Comparison of ENCODE assay signal across 31 cellular contexts in the genomic region with DNA sequence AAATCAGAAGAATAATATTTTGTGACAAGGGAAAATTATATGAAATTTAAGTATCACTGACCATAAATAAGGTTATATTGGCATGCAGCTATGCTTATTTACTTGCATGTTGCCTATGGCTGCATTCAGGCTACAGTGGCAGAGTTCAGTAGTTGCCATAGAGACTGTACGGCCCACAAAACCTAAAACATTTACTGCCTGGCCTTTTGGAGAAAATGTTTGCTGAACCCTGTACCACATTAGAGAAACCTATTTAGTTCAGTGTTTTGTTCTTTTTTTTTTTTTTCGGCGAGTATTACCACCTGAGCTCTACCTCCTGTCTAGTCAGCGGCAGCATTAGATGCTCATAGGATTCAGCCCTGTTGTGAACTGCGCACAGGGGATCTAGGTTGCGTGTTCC.
"Had no signal": no experiment of that assay in that cellular context is flagged by ENCODE, and none has a peak within 500 bp of the region (broad histone marks: within the 10 kb centered on the region; RNA-seq: fewer than 3 reads in every experiment).

No MANE protein-coding gene starts in this region.

- H3K27me3 ChIP-seq: SJSA1 had no signal

- H3K4me3 ChIP-seq: SJSA1 had no signal

- H3K9me3 ChIP-seq: SJSA1 had no signal

- H3K27ac Mint-ChIP-seq: activated CD8-positive, alpha-beta T cell treated with anti-CD3 and anti-CD28 coated beads for 36 hours; activated naive CD4-positive, alpha-beta T cell treated with anti-CD3 and anti-CD28 coated beads for 36 hours; activated naive CD8-positive, alpha-beta T cell; activated naive CD8-positive, alpha-beta T cell treated with anti-CD3 and anti-CD28 coated beads, Interleukin-2, amount 50 U/mL, for 24 hours; activated T-cell treated with anti-CD3 and anti-CD28 coated beads, Interleukin-2, amount 50 U/mL, for 24 hours had no signal

- DNase-seq: activated CD4-positive, alpha-beta T cell treated with anti-CD3 and anti-CD28 coated beads for 1 hour; activated CD4-positive, alpha-beta T cell treated with anti-CD3 and anti-CD28 coated beads for 48 hours; activated CD4-positive, CD25-positive, alpha-beta regulatory T cell; activated CD8-positive, alpha-beta T cell treated with anti-CD3 and anti-CD28 coated beads for 36 hours; activated gamma-delta T cell treated with Interleukin-2 at 50 U/mL for 16 hours; activated naive CD4-positive, alpha-beta T cell treated with anti-CD3 and anti-CD28 coated beads for 36 hours; activated naive CD8-positive, alpha-beta T cell treated with anti-CD3 and anti-CD28 coated beads, Interleukin-2, amount 50 U/mL, for 24 hours; activated T-cell treated with anti-CD3 and anti-CD28 coated beads, Interleukin-2, amount 50 U/mL, for 24 hours; anterior cingulate cortex; caudate nucleus; cerebellar nuclear complex; MM.1S; MV-4-11; NCI-H1092; NCI-H1436 treated with DMSO at 0.1 percent for 48 hours; NCI-H1694 treated with DMSO at 0.1 percent for 48 hours; NCI-H2029; NCI-H446; NCI-H510A treated with DMSO at 0.1 percent for 48 hours; NCI-H526 treated with DMSO at 0.1 percent for 48 hours; NCI-H82; RPMI8226; SHP77 treated with DMSO at 0.1 percent for 48 hours; SW 1271; T1000; WERI-Rb-1 had no signal

- ATAC-seq: activated CD8-positive, alpha-beta T cell treated with anti-CD3 and anti-CD28 coated beads for 36 hours; activated naive CD8-positive, alpha-beta T cell treated with anti-CD3 and anti-CD28 coated beads, Interleukin-2, amount 50 U/mL, for 24 hours; Panc1 had no signal

- H3K9ac ChIP-seq: KMS-11 had no signal

- H3K36me3 ChIP-seq: WERI-Rb-1 had no signal

- H3K27ac ChIP-seq: KMS-11, SJSA1, WERI-Rb-1 had no signal

- H3K9me3 Mint-ChIP-seq: activated CD8-positive, alpha-beta T cell treated with anti-CD3 and anti-CD28 coated beads for 36 hours; activated naive CD4-positive, alpha-beta T cell treated with anti-CD3 and anti-CD28 coated beads for 36 hours; activated naive CD8-positive, alpha-beta T cell treated with anti-CD3 and anti-CD28 coated beads, Interleukin-2, amount 50 U/mL, for 24 hours; activated T-cell treated with anti-CD3 and anti-CD28 coated beads, Interleukin-2, amount 50 U/mL, for 24 hours had no signal

- H3K4me3 Mint-ChIP-seq: activated CD8-positive, alpha-beta T cell treated with anti-CD3 and anti-CD28 coated beads for 36 hours; activated naive CD4-positive, alpha-beta T cell treated with anti-CD3 and anti-CD28 coated beads for 36 hours; activated naive CD8-positive, alpha-beta T cell; activated naive CD8-positive, alpha-beta T cell treated with anti-CD3 and anti-CD28 coated beads, Interleukin-2, amount 50 U/mL, for 24 hours; activated T-cell treated with anti-CD3 and anti-CD28 coated beads, Interleukin-2, amount 50 U/mL, for 24 hours; brain had no signal

- H3K27me3 Mint-ChIP-seq: activated CD8-positive, alpha-beta T cell treated with anti-CD3 and anti-CD28 coated beads for 36 hours; activated naive CD8-positive, alpha-beta T cell; activated naive CD8-positive, alpha-beta T cell treated with anti-CD3 and anti-CD28 coated beads, Interleukin-2, amount 50 U/mL, for 24 hours; activated T-cell treated with anti-CD3 and anti-CD28 coated beads, Interleukin-2, amount 50 U/mL, for 24 hours; brain had no signal
